ENCODE assay signal across 16 cellular contexts in the genomic region with DNA sequence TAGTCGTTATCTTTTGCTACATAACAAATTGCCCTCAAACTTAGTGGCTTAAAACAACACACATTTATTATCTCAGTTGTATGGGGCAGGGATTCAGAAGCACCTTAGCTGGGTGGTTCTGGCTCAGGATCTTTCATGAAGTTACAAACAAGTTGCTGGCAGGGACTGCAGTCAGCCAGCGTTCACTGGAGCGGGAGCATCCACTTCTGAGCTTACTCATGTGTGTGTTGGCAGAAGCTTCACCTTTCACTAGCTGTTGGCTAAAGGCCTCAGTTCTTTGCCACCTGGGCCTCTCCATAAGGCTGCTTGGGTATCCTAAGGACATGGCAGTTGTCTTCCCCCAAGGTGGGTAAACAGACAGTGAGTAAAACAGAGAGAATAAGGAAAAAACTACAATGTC.
"Had no signal": no experiment of that assay in that cellular context is flagged by ENCODE, and none has a peak within 500 bp of the region (broad histone marks: within the 10 kb centered on the region; RNA-seq: fewer than 3 reads in every experiment).

No MANE protein-coding gene starts in this region.

- H3K27me3 ChIP-seq: cardiac muscle cell, colonic mucosa, foreskin keratinocyte, sigmoid colon, upper lobe of right lung had no signal

- H3K27ac Mint-ChIP-seq: activated CD8-positive, alpha-beta memory T cell treated with anti-CD3 and anti-CD28 coated beads, Interleukin-2, amount 10 ng/mL, durations not matched to agents 7 days and 5 days; activated naive CD8-positive, alpha-beta T cell; natural killer cell treated with Interleukin-12 subunit alpha and Interleukin-12 subunit beta and Interleukin-15 and Interleukin-18, amount 100 ng/mL, for 72 hours had no signal

- H3K4me1 ChIP-seq: colonic mucosa, foreskin keratinocyte, upper lobe of right lung had no signal

- H3K27ac ChIP-seq: cardiac muscle cell, colonic mucosa, foreskin keratinocyte, sigmoid colon, upper lobe of right lung had no signal

- ATAC-seq: activated CD4-positive, CD25-positive, alpha-beta regulatory T cell treated with anti-CD3 and anti-CD28 coated beads, Interleukin-2, amount 50 U/mL, for 24 hours; activated CD8-positive, alpha-beta memory T cell treated with anti-CD3 and anti-CD28 coated beads, Interleukin-2, amount 10 ng/mL, durations not matched to agents 7 days and 5 days; foreskin keratinocyte; left lobe of liver; natural killer cell treated with Interleukin-12 subunit alpha and Interleukin-12 subunit beta and Interleukin-15 and Interleukin-18, amount 100 ng/mL, for 72 hours; upper lobe of right lung had no signal

- H3K4me3 ChIP-seq: cardiac muscle cell, colonic mucosa, sigmoid colon, upper lobe of right lung had no signal

- H3K27me3 Mint-ChIP-seq: activated CD8-positive, alpha-beta memory T cell treated with anti-CD3 and anti-CD28 coated beads, Interleukin-2, amount 10 ng/mL, durations not matched to agents 7 days and 5 days; activated naive CD8-positive, alpha-beta T cell had no signal

- H3K36me3 ChIP-seq: cardiac muscle cell, colonic mucosa, sigmoid colon, upper lobe of right lung had no signal

- H3K4me3 Mint-ChIP-seq: activated CD8-positive, alpha-beta memory T cell treated with anti-CD3 and anti-CD28 coated beads, Interleukin-2, amount 10 ng/mL, durations not matched to agents 7 days and 5 days; activated naive CD8-positive, alpha-beta T cell; natural killer cell treated with Interleukin-12 subunit alpha and Interleukin-12 subunit beta and Interleukin-15 and Interleukin-18, amount 100 ng/mL, for 72 hours had no signal

- H3K4me1 Mint-ChIP-seq: activated CD8-positive, alpha-beta memory T cell treated with anti-CD3 and anti-CD28 coated beads, Interleukin-2, amount 10 ng/mL, durations not matched to agents 7 days and 5 days had no signal

- H3K9me3 ChIP-seq: colonic mucosa, sigmoid colon, upper lobe of right lung had no signal

- DNase-seq: activated CD4-positive, alpha-beta T cell treated with anti-CD3 and anti-CD28 coated beads, Interleukin-2, amount 50 U/mL, for 48 hours; activated CD8-positive, alpha-beta memory T cell treated with anti-CD3 and anti-CD28 coated beads, Interleukin-2, amount 10 ng/mL, durations not matched to agents 7 days and 5 days; activated gamma-delta T cell; activated T-cell treated with anti-CD3 and anti-CD28 coated beads, Interleukin-2, amount 50 U/mL, for 48 hours; colonic mucosa; foreskin keratinocyte; sigmoid colon; stimulated activated CD4-positive, alpha-beta T cell treated with anti-CD3 and anti-CD28 coated beads, Interleukin-12 subunit alpha, Interleukin-12 subunit beta, amount 100 ng/mL, for 4 hours; stimulated activated naive CD4-positive, alpha-beta T cell; T-helper 2 cell; upper lobe of right lung had no signal

- H3K36me3 Mint-ChIP-seq: activated CD8-positive, alpha-beta memory T cell treated with anti-CD3 and anti-CD28 coated beads, Interleukin-2, amount 10 ng/mL, durations not matched to agents 7 days and 5 days; activated naive CD8-positive, alpha-beta T cell; natural killer cell treated with Interleukin-12 subunit alpha and Interleukin-12 subunit beta and Interleukin-15 and Interleukin-18, amount 100 ng/mL, for 72 hours had no signal
